In the genomic region with DNA sequence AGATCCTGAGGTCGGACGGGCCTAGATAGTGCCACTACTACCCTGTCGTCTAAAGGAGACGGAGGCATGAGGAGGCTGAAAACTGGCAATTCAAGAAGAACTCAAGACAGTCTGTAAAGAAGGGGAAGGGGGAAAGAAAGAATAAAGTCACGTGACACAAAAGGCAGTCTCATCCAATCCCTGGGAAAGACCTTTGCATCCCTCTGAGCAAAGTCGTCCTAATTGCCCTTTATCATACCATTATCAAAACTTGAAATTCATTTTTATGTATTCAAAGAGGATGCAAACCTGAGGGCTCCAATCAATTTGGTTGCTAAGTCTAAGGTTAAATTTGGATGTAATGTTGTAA, we compare ENCODE assay signal across 14 cellular contexts. TPM values are rescaled to one million over a fixed set of nuclear protein-coding genes. Genes with fewer than 3 reads are reported as not detected.
DNase-seq lines count a peak whose midpoint lies in the region; ATAC-seq, FAIRE-seq and TF ChIP-seq lines count a peak whose summit lies in the region.
"Had no signal": no experiment of that assay in that cellular context is flagged by ENCODE, and none has a peak within 500 bp of the region (broad histone marks: within the 10 kb centered on the region; RNA-seq: fewer than 3 reads in every experiment).

No MANE protein-coding gene starts in this region.

- TF ChIP-seq CTCF in K562 (IDR thresholded peaks at IDR 0.05 in 2 of 3, conservative IDR thresholded peaks at IDR 0.05 in 1 of 3; ENCODE audit: insufficient read depth in 2 of 3, low read depth in 1 of 3, low read length in 3 of 3) = no peak
- no peak for TF ChIP-seq CTCF in neural crest cell (conservative IDR thresholded peaks at IDR 0.05)
- TF ChIP-seq CTCF in nephron progenitor cell (IDR thresholded peaks at IDR 0.05) = no peak
- TF ChIP-seq CTCF in GM20000 (IDR thresholded peaks at IDR 0.05; ENCODE audit: extremely low read depth, missing control alignments) = no peak

- no peak for TF ChIP-seq POLR2A in K562 (conservative IDR thresholded peaks at IDR 0.05)

- H3K9me3 ChIP-seq in BLaER1 (peaks cover 4% of the 10 kb centered on the region; the same call in 1 of the 2 replicates), GM23248 (ENCODE audit: low read depth) (no peaks in the 10 kb centered on the region), K562 (replicated peaks; ENCODE audit: control insufficient read depth, insufficient read depth, low read depth, low read length) (no peaks in the 10 kb centered on the region)

- no peak overlapping the region for H3K9ac ChIP-seq in BLaER1
- H3K9ac ChIP-seq in GM23248 = peak overlapping the region; percentile 85; the same call in 1 of the 2 replicates
- no peak overlapping the region for H3K9ac ChIP-seq in K562 (ENCODE audit: insufficient read depth in 1 of 2, low read depth in 2 of 2, low read length in 2 of 2)

- H3K9me3 Mint-ChIP-seq in neural crest cell = no peaks in the 10 kb centered on the region
- no peaks in the 10 kb centered on the region for H3K9me3 Mint-ChIP-seq in nephron progenitor cell

- no peak overlapping the region for H2AFZ ChIP-seq in GM23248
- H2AFZ ChIP-seq in K562 (ENCODE audit: low read depth, low read length) = no peak overlapping the region

- intact Hi-C loops in K562 (cut with micrococcal nuclease) = loop anchor here (5.0 to 10.0 kb wide), 5 partner anchors 67 to 1988 kb away; no protein-coding TSS in a partner anchor

- no TSS peak for BruUV-seq in K562 (replicated peaks; lab: Mats Ljungman, UMichigan)

- peaks cover 23% of the 10 kb centered on the region for H3K27me3 Mint-ChIP-seq in neural crest cell (ENCODE audit: low read depth)
- H3K27me3 Mint-ChIP-seq in nephron progenitor cell (ENCODE audit: low read depth, poor library complexity) = peaks cover 17% of the 10 kb centered on the region

- H3K9me1 ChIP-seq in K562 (ENCODE audit: control insufficient read depth, insufficient read depth, low read length) = no peaks in the 10 kb centered on the region

- H3K36me3 ChIP-seq in BLaER1 (peaks cover 33% of the 10 kb centered on the region), GM23248 (ENCODE audit: low read depth) (no peaks in the 10 kb centered on the region; the same call in 1 of the 2 replicates), K562 (ENCODE audit: control insufficient read depth, insufficient read depth, low read length) (peaks cover 15% of the 10 kb centered on the region; the same call in 2 of the 3 replicates)

- H3K79me2 ChIP-seq in GM23248 (ENCODE audit: insufficient read depth) (peaks cover 71% of the 10 kb centered on the region), K562 (ENCODE audit: control insufficient read depth, insufficient read depth, low read length) (peaks cover 49% of the 10 kb centered on the region)

- H3K4me2 ChIP-seq in BLaER1 = peak overlapping the region; percentile 96
- H3K4me2 ChIP-seq in GM23248 (ENCODE audit: unreplicated experiment) = peak overlapping the region; percentile 98
- H3K4me2 ChIP-seq in K562 (ENCODE audit: insufficient read depth, low read length) = no peak overlapping the region

- peaks cover 31% of the 10 kb centered on the region for H3K4me1 ChIP-seq in BLaER1
- peaks cover 28% of the 10 kb centered on the region for H3K4me1 ChIP-seq in GM23248 (ENCODE audit: insufficient read depth)
- peaks cover 18 to 19% of the 10 kb centered on the region in 2 experiments for H3K4me1 ChIP-seq in K562 (replicated peaks in 1 of 2; ENCODE audit: control insufficient read depth in 2 of 2, insufficient read depth in 2 of 2, low read length in 2 of 2)

- no peak for DNase-seq in GM23248
- DNase-seq in K562 (ENCODE audit: extremely low read depth in 1 of 4, low spot score in 3 of 4) = no peak
- no peak for DNase-seq in neural crest cell (ENCODE audit: low read depth, low spot score)
- no peak for DNase-seq in nephron progenitor cell
- DNase-seq in activated CD4-positive, CD25-positive, alpha-beta regulatory T cell (lab: John Stamatoyannopoulos, UW) = no peak
- DNase-seq in GM20000 (ENCODE audit: low spot score) = no peak
- DNase-seq: activated gamma-delta T cell, NCI-H345, PC-3, small intestine had no signal

- no peak for FAIRE-seq in K562 (lab: Jason Lieb, UNC)
- FAIRE-seq: colon, islet of Langerhans, small intestine had no signal

- H3K27ac Mint-ChIP-seq in neural crest cell (ENCODE audit: unreplicated experiment) (no peak overlapping the region), nephron progenitor cell (no peak overlapping the region)

- H4K20me1 ChIP-seq in BLaER1 = peaks cover 29% of the 10 kb centered on the region; the same call in 1 of the 2 replicates
- H4K20me1 ChIP-seq in GM23248 (ENCODE audit: insufficient read depth) = no peaks in the 10 kb centered on the region
- 0 out of 2 replicates have a peak, but pooled peaks cover 6% of the 10 kb centered on the region for H4K20me1 ChIP-seq in K562 (replicated peaks; ENCODE audit: control insufficient read depth, insufficient read depth, low read length)

- no peak overlapping the region for H3K4me3 ChIP-seq in BLaER1
- peak overlapping the region; percentile 94 for H3K4me3 ChIP-seq in GM23248
- no peak overlapping the region for H3K4me3 ChIP-seq in K562

- POLR2A ChIA-PET in K562 (lab: Yijun Ruan, JAX) = no interaction called here

- 93 to 96% methylated on average over 6 of the region's 6 CpGs for WGBS in GM23248 (ENCODE audit: low coverage in 1 of 2, low lambda C conversion rate in 2 of 2, missing lambda C conversion rate in 2 of 2), 2 experiments
- 66% methylated on average over 6 of the region's 6 CpGs for WGBS in K562 (ENCODE audit: insufficient coverage, low coverage, missing lambda C conversion rate)

- ATAC-seq in K562 = no peak
- ATAC-seq in GM21390 (IDR thresholded peaks at IDR 0.05; ENCODE audit: unreplicated experiment) = no peak
- ATAC-seq: PC-3 had no signal

- H3K9me2 ChIP-seq in GM23248 (ENCODE audit: insufficient read depth) = no peaks in the 10 kb centered on the region

- CTCF ChIA-PET in K562 (lab: Yijun Ruan, JAX; ENCODE audit: low intra/inter-chr PET ratio) = no interaction called here

- H3K27ac ChIP-seq in BLaER1 = no peak overlapping the region
- H3K27ac ChIP-seq in GM23248 = no peak overlapping the region
- no peak overlapping the region for H3K27ac ChIP-seq in K562 (ENCODE audit: extremely low read depth, low read depth, low read length)

- H3K27me3 ChIP-seq in BLaER1 (no peaks in the 10 kb centered on the region), GM23248 (replicated peaks; ENCODE audit: insufficient read depth) (no peaks in the 10 kb centered on the region), K562 (ENCODE audit: control insufficient read depth in 2 of 2, insufficient read depth in 2 of 2, low read length in 2 of 2) (no peaks in the 10 kb centered on the region)

- no peak for TF ChIP-seq EP300 in K562 (IDR thresholded peaks at IDR 0.05; ENCODE audit: low read length)

- 0 out of 2 replicates have a peak, but pooled peaks cover 7% of the 10 kb centered on the region for H3F3A ChIP-seq in GM23248 (ENCODE audit: insufficient read depth)

- in situ Hi-C loops in GM23248 (cut with MboI) (loop anchor here (10.0 kb wide), 4 partner anchors 125 to 715 kb away; no protein-coding TSS in a partner anchor), K562 (cut with MboI) (no loop called here)

- H3K4me1 Mint-ChIP-seq in neural crest cell = peaks cover 6% of the 10 kb centered on the region
- peaks cover 21% of the 10 kb centered on the region for H3K4me1 Mint-ChIP-seq in nephron progenitor cell

- peak overlapping the region; percentile 5 for H3K4me3 Mint-ChIP-seq in neural crest cell
- no peak overlapping the region for H3K4me3 Mint-ChIP-seq in nephron progenitor cell

- H3K36me3 Mint-ChIP-seq in neural crest cell (ENCODE audit: low read depth) (peaks cover 2% of the 10 kb centered on the region), nephron progenitor cell (ENCODE audit: low read depth) (peaks cover 18% of the 10 kb centered on the region)

- no peak for TF ChIP-seq RAD21 in K562 (CRISPR knock-in tag; conservative IDR thresholded peaks at IDR 0.05 in 1 of 2, IDR thresholded peaks at IDR 0.05 in 1 of 2)

TF ChIP-seq in K562, 482 proteins besides CTCF, POLR2A, EP300 and RAD21 (continues in another document):
- 0 out of 2 replicates have a peak, but pooled peaks have one; percentile 16 for TF ChIP-seq CBFA2T2 (conservative IDR thresholded peaks at IDR 0.05)
- TF ChIP-seq, protein P1, sequence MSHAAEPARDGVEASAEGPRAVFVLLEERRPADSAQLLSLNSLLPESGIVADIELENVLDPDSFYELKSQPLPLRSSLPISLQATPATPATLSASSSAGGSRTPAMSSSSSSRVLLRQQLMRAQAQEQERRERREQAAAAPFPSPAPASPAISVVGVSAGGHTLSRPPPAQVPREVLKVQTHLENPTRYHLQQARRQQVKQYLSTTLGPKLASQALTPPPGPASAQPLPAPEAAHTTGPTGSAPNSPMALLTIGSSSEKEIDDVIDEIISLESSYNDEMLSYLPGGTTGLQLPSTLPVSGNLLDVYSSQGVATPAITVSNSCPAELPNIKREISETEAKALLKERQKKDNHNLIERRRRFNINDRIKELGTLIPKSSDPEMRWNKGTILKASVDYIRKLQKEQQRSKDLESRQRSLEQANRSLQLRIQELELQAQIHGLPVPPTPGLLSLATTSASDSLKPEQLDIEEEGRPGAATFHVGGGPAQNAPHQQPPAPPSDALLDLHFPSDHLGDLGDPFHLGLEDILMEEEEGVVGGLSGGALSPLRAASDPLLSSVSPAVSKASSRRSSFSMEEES (CRISPR knock-in tag; IDR thresholded peaks at IDR 0.05) = peak; percentile 83
- no peak for TF ChIP-seq SMARCA4 (IDR thresholded peaks at IDR 0.05)

RNA-seq across cellular contexts. Expression of a gene that starts 2.2 kb away (rescaled TPM):
- total RNA-seq in GM23248 (2014; rRNA removed; shearing (Covaris generic)) = 10.5 and 19.3 TPM in 2 replicates
- polyA plus RNA-seq in GM23248 (2016; fragmentation: Nextera tagmentation; extraction: Ambion mirVana) (16.2 and 16.4 TPM in 2 replicates), K562 (2011; rRNA removed) (1.7 and 3.1 TPM in 2 replicates), K562 (2014; fragmentation: Illumina TruSeq; extraction: Trizol) (6.2 and 8.3 TPM in 2 replicates), K562 (2014; fragmentation: Nextera tagmentation; extraction: Ambion mirVana) (1 to 10 TPM; 3.8 to 5.5 TPM), K562 (2014; rRNA removed) (5.4 and 6.6 TPM in 2 replicates)
- 5.0 and 6.0 TPM in 2 replicates for total RNA-seq in K562 (2011; cell fraction: chromatin; rRNA removed; ENCODE audit: low replicate concordance)
- 3.9 and 4.0 TPM in 2 replicates for total RNA-seq in K562 (2011; cell fraction: nucleolus; rRNA removed)
- 3.6 and 4.4 TPM in 2 replicates for total RNA-seq in K562 (2011; cell fraction: nucleoplasm; rRNA removed)
- total RNA-seq in K562 (2014; rRNA removed) (6.6 and 7.3 TPM in 2 replicates), K562 (2014; rRNA removed; fragmentation: Illumina TruSeq; extraction: Trizol) (6.3 and 7.6 TPM in 2 replicates), K562 (2015; rRNA removed; fragmentation: Illumina TruSeq; extraction: Trizol) (7.0 and 7.8 TPM in 2 replicates), K562 (2021) (5.9 and 6.1 TPM in 2 replicates), neural crest cell (1.6 and 1.7 TPM in 2 replicates)
- 3.6 and 4.4 TPM in 2 replicates for polyA plus RNA-seq in K562 (2011; cell fraction: cytosol; rRNA removed)
- polyA plus RNA-seq in K562 (2011; cell fraction: nucleus; rRNA removed) = 3.0 and 4.0 TPM in 2 replicates
- polyA plus RNA-seq in K562 (2012) = 5.8 and 10.6 TPM in 2 replicates
- polyA minus RNA-seq in K562 (2011; rRNA and poly(A)+ RNA removed) = 4.8 and 6.1 TPM in 2 replicates
- 1.0 and 1.4 TPM in 2 replicates for polyA minus RNA-seq in K562 (2011; cell fraction: cytosol; rRNA and poly(A)+ RNA removed)
- polyA minus RNA-seq in K562 (2011; cell fraction: nucleus; rRNA and poly(A)+ RNA removed) = 4.8 and 8.7 TPM in 2 replicates
